ENCODE assay signal across 1 cellular context in the genomic region with DNA sequence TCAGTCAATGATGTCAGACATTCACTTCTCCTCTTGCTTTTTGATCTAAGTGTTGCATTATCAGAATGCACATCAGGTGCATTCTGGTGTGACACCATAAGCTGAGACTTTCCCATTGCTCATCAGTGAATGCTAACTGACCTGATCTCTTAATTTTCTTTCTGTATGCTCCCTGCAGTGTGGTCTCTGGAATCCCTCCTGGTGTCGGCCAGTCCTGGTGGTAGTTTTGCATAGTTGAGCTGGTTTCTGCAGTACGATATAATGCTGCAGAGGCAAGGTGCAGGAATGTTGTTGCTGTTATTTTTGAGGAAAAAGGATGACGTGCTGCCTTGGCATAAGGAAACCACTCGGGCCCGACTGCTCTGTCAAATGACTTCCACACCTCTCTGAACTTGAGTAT.
TF ChIP-seq lines count a peak whose summit lies in the region.

No MANE protein-coding gene starts in this region.

TF ChIP-seq in IMR-90, 13 proteins besides CTCF, POLR2A, EP300 and RAD21:
- TF ChIP-seq FOS (IDR thresholded peaks at IDR 0.05; ENCODE audit: low read depth, low read length) (no peak), BHLHE40 (IDR thresholded peaks at IDR 0.05; ENCODE audit: low read depth, low read length) (no peak), SMC3 (IDR thresholded peaks at IDR 0.05; ENCODE audit: low read depth, low read length) (no peak), RCOR1 (IDR thresholded peaks at IDR 0.05; ENCODE audit: insufficient replicate concordance, low read length) (no peak), MXI1 (IDR thresholded peaks at IDR 0.05; ENCODE audit: borderline replicate concordance, low read depth, low read length) (no peak), MAFK (IDR thresholded peaks at IDR 0.05; ENCODE audit: low read depth, low read length) (no peak), MAZ (IDR thresholded peaks at IDR 0.05; ENCODE audit: borderline replicate concordance, low read depth, low read length) (no peak), NFE2L2 (IDR thresholded peaks at IDR 0.05; ENCODE audit: low read depth, low read length) (no peak), CHD1 (IDR thresholded peaks at IDR 0.05; ENCODE audit: low read depth, low read length) (no peak), RFX5 (IDR thresholded peaks at IDR 0.05; ENCODE audit: low read depth, low read length) (no peak), CEBPB (IDR thresholded peaks at IDR 0.05; ENCODE audit: low read depth, low read length) (no peak)
- TF ChIP-seq, protein P1, sequence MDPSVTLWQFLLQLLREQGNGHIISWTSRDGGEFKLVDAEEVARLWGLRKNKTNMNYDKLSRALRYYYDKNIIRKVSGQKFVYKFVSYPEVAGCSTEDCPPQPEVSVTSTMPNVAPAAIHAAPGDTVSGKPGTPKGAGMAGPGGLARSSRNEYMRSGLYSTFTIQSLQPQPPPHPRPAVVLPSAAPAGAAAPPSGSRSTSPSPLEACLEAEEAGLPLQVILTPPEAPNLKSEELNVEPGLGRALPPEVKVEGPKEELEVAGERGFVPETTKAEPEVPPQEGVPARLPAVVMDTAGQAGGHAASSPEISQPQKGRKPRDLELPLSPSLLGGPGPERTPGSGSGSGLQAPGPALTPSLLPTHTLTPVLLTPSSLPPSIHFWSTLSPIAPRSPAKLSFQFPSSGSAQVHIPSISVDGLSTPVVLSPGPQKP (IDR thresholded peaks at IDR 0.05; ENCODE audit: borderline replicate concordance, low read depth, low read length): no peak
- TF ChIP-seq, protein P2, sequence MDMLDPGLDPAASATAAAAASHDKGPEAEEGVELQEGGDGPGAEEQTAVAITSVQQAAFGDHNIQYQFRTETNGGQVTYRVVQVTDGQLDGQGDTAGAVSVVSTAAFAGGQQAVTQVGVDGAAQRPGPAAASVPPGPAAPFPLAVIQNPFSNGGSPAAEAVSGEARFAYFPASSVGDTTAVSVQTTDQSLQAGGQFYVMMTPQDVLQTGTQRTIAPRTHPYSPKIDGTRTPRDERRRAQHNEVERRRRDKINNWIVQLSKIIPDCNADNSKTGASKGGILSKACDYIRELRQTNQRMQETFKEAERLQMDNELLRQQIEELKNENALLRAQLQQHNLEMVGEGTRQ (IDR thresholded peaks at IDR 0.05; ENCODE audit: low read depth, low read length): no peak
TF ChIP-seq in IMR-90: peak in this region for 0.
